1 cellular context compared by ENCODE assay signal in genomic region chr3:197454014-197454413, GRCh38.
A peak's percentile ranks its signal among the peaks of the same experiment; 100 is the strongest.
TF ChIP-seq lines count a peak whose summit lies in the region.

No MANE protein-coding gene starts in this region.

TF ChIP-seq in K562, 482 proteins besides CTCF, POLR2A, EP300 and RAD21 (continued from another document):
- TF ChIP-seq, protein P1, sequence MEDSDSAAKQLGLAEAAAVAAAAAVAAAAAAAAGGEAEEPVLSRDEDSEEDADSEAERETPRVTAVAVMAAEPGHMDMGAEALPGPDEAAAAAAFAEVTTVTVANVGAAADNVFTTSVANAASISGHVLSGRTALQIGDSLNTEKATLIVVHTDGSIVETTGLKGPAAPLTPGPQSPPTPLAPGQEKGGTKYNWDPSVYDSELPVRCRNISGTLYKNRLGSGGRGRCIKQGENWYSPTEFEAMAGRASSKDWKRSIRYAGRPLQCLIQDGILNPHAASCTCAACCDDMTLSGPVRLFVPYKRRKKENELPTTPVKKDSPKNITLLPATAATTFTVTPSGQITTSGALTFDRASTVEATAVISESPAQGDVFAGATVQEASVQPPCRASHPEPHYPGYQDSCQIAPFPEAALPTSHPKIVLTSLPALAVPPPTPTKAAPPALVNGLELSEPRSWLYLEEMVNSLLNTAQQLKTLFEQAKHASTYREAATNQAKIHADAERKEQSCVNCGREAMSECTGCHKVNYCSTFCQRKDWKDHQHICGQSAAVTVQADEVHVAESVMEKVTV (CRISPR knock-in tag; IDR thresholded peaks at IDR 0.05): peak; percentile 72
- 0 out of 2 replicates have a peak, but pooled peaks have one; percentile 25 for TF ChIP-seq GABPB1 (CRISPR knock-in tag; IDR thresholded peaks at IDR 0.05)
